In the genomic region with DNA sequence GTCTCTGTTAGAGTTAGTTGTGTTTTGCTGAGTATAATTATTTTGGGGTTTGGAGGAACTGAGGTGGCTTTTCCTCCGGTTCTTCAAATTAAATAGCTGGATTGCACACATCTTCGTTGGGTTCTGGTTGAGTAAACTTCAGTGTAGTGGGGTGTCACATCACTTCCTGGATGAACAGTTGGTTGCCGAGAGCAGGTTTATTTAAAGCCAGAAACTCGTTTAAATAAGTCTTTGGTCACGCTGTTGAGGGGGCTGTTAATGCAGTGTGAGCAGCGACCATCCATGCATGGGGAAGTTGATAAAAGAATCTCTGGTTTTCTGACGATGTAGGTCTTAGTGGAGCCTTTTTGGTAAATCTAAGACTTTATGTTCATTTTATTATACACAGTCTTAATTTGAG, we compare ENCODE assay signal across 10 cellular contexts.
DNase-seq lines count a peak whose midpoint lies in the region; ATAC-seq and TF ChIP-seq lines count a peak whose summit lies in the region.
"Had no signal": no experiment of that assay in that cellular context is flagged by ENCODE, and none has a peak within 500 bp of the region (broad histone marks: within the 10 kb centered on the region; RNA-seq: fewer than 3 reads in every experiment).

No MANE protein-coding gene starts in this region.

- ATAC-seq in GM21723 (IDR thresholded peaks at IDR 0.05; ENCODE audit: unreplicated experiment) (peak; percentile 45), HG02798 (IDR thresholded peaks at IDR 0.05; ENCODE audit: poor library complexity, unreplicated experiment) (no peak)
- ATAC-seq: activated naive CD4-positive, alpha-beta T cell treated with anti-CD3 and anti-CD28 coated beads, Interleukin-2, amount 50 U/mL, for 72 hours; HCT116 had no signal

- H3K4me1 ChIP-seq in ascending aorta = peaks cover 5 to 18% of the 10 kb centered on the region in 2 donors
- peaks cover 10% of the 10 kb centered on the region for H3K4me1 ChIP-seq in mesenchymal stem cell (ENCODE audit: control insufficient read depth, insufficient read depth, low read depth, low read length)

- H3K27me3 ChIP-seq in ascending aorta (no peaks in the 10 kb centered on the region), mesenchymal stem cell (ENCODE audit: control insufficient read depth in 1 of 2, insufficient read depth in 1 of 2, low read length in 2 of 2) (no peaks in the 10 kb centered on the region)

- 33% methylated on average over 5 of the region's 7 CpGs for WGBS in mesenchymal stem cell

- no peak overlapping the region for H4K91ac ChIP-seq in mesenchymal stem cell (ENCODE audit: low read length)

- in situ Hi-C loops in Caki2 (cut with HindIII; ENCODE audit: low pct_unique_long_range_greater_than_20kb, low sequenced_read_pairs) = no loop called here

- H3K9me3 ChIP-seq in ascending aorta (no peaks in the 10 kb centered on the region), mesenchymal stem cell (ENCODE audit: control insufficient read depth, low read length) (no peaks in the 10 kb centered on the region)

- no peak overlapping the region for H3K4ac ChIP-seq in mesenchymal stem cell (ENCODE audit: low read depth in 1 of 2, low read length in 2 of 2)

- H2BK12ac ChIP-seq in mesenchymal stem cell (ENCODE audit: low read length in 2 of 2) = no peak overlapping the region

- H3K36me3 ChIP-seq in ascending aorta (no peaks in the 10 kb centered on the region), mesenchymal stem cell (ENCODE audit: control insufficient read depth in 1 of 2, insufficient read depth in 2 of 2, low read depth in 1 of 2, low read length in 2 of 2) (no peaks in the 10 kb centered on the region)

- H3K23ac ChIP-seq in mesenchymal stem cell (ENCODE audit: low read length in 2 of 2) = no peak overlapping the region

- H3K79me1 ChIP-seq in mesenchymal stem cell (replicated peaks; ENCODE audit: low read length, poor library complexity, severe bottlenecking) = no peaks in the 10 kb centered on the region

- no peak overlapping the region for H3K18ac ChIP-seq in mesenchymal stem cell (ENCODE audit: low read depth in 1 of 2, low read length in 2 of 2)

- H2AFZ ChIP-seq in mesenchymal stem cell (ENCODE audit: low read depth, low read length) = no peak overlapping the region

- no peak overlapping the region for H3K14ac ChIP-seq in mesenchymal stem cell (ENCODE audit: low read length in 2 of 2)

- H3K9ac ChIP-seq in mesenchymal stem cell (ENCODE audit: low read length) = no peak overlapping the region

- peak overlapping the region; percentile 87 to 98 for H3K27ac ChIP-seq in ascending aorta
- no peak overlapping the region for H3K27ac ChIP-seq in mesenchymal stem cell (ENCODE audit: low read length, poor library complexity, severe bottlenecking)

- DNase-seq in Caki2 (ENCODE audit: low read depth) (peak; percentile 2), ascending aorta (ENCODE audit: low spot score in 2 of 2) (no peak), mesenchymal stem cell (peak; percentile 13), SW 1271 (lab: John Stamatoyannopoulos, UW) (no peak), NCI-H187 treated with DMSO at 0.1 percent for 48 hours (lab: John Stamatoyannopoulos, UW) (no peak), DMS79 treated with DMSO at 0.1 percent for 48 hours (lab: John Stamatoyannopoulos, UW) (no peak)

- no peak overlapping the region for H2AK5ac ChIP-seq in mesenchymal stem cell (ENCODE audit: low read length, severe bottlenecking)

- H4K8ac ChIP-seq in mesenchymal stem cell (ENCODE audit: low read length) = no peak overlapping the region

- H3K4me2 ChIP-seq in mesenchymal stem cell (ENCODE audit: low read length, poor library complexity, severe bottlenecking) = peak overlapping the region; percentile 32

- no peak for TF ChIP-seq CTCF in ascending aorta (IDR thresholded peaks at IDR 0.05)

- H2BK15ac ChIP-seq in mesenchymal stem cell (ENCODE audit: low read depth, poor library complexity, severe bottlenecking) = no peak overlapping the region

- no peak overlapping the region for H2BK5ac ChIP-seq in mesenchymal stem cell (ENCODE audit: low read depth, low read length, poor library complexity, severe bottlenecking)

- intact Hi-C loops in ascending aorta (cut with DNase I) = loop anchor here (2.0 to 5.0 kb wide), 6 partner anchors 122 to 382 kb away; a partner anchor contains a TSS

- H2BK120ac ChIP-seq in mesenchymal stem cell (ENCODE audit: low read depth, low read length) = no peak overlapping the region

- peak overlapping the region; percentile 69 to 82 for H3K4me3 ChIP-seq in ascending aorta
- no peak overlapping the region for H3K4me3 ChIP-seq in mesenchymal stem cell (ENCODE audit: insufficient read depth in 1 of 2, low read depth in 1 of 2, low read length in 2 of 2)

Comparison
In these comparisons a context has a peak if more than half of its experiments do, and no peak if none do; other contexts are left out.
1. DNase-seq: peak in Caki2 (single experiment) and mesenchymal stem cell (single experiment); none in ascending aorta (0 of 2), SW 1271 (0 of 2), NCI-H187 treated with DMSO at 0.1 percent for 48 hours (single experiment) and DMS79 treated with DMSO at 0.1 percent for 48 hours (single experiment).
2. H3K4me3 ChIP-seq: peak in ascending aorta (2 of 2); none in mesenchymal stem cell (0 of 2).